24 cellular contexts compared by ENCODE assay signal in genomic region chr1:46034601-46035516, GRCh38.
DNase-seq lines count a peak whose midpoint lies in the region; TF ChIP-seq lines count a peak whose summit lies in the region.
"Had no signal": no experiment of that assay in that cellular context is flagged by ENCODE, and none has a peak within 500 bp of the region (broad histone marks: within the 10 kb centered on the region; RNA-seq: fewer than 3 reads in every experiment).

No MANE protein-coding gene starts in this region.

- H3K4me3 ChIP-seq in Caco-2 (ENCODE audit: low read depth, low read length) (no peak overlapping the region), brain microvascular endothelial cell (ENCODE audit: low read depth, low read length) (no peak overlapping the region), mesendoderm (ENCODE audit: low read length) (no peak overlapping the region)
- H3K4me3 ChIP-seq: adrenal gland had no signal

- H2BK120ac ChIP-seq in H9 (ENCODE audit: low read depth, low read length, poor library complexity, severe bottlenecking) (no peak overlapping the region), mesendoderm (ENCODE audit: low read depth, low read length) (no peak overlapping the region)

- H2AK5ac ChIP-seq in H9 (ENCODE audit: insufficient read length, low read length) (no peak overlapping the region), mesendoderm (ENCODE audit: low read length) (no peak overlapping the region)

- no peaks in the 10 kb centered on the region for H3K36me3 ChIP-seq in Caco-2 (ENCODE audit: control insufficient read depth, insufficient read depth, low read length)
- H3K36me3 ChIP-seq in brain microvascular endothelial cell (replicated peaks): peaks cover 5% of the 10 kb centered on the region
- H3K36me3 ChIP-seq in mesendoderm (ENCODE audit: control insufficient read depth, insufficient read depth, low read length): peaks cover 2% of the 10 kb centered on the region

- in situ Hi-C loops in brain microvascular endothelial cell (cut with HindIII; ENCODE audit: low pct_ligation_motif_present, low sequenced_read_pairs): loop anchor here (10.0 kb wide), 1 partner anchor 150 kb away; no protein-coding TSS in a partner anchor
- in situ Hi-C loops in KBM-7 (cut with MboI; ENCODE audit: low pct_unique_long_range_greater_than_20kb, low sequenced_read_pairs): loop anchor here (10.0 kb wide), 1 partner anchor 150 kb away; no protein-coding TSS in a partner anchor

- H2BK15ac ChIP-seq in H9 (ENCODE audit: low read depth, low read length): no peak overlapping the region
- H2BK15ac ChIP-seq in mesendoderm (replicated peaks; ENCODE audit: low read depth): no peak overlapping the region

- H3K79me1 ChIP-seq in H9 (ENCODE audit: insufficient read depth, low read depth, low read length, poor library complexity, severe bottlenecking): no peaks in the 10 kb centered on the region
- H3K79me1 ChIP-seq in mesendoderm (ENCODE audit: low read length): no peaks in the 10 kb centered on the region

- H3K4me1 ChIP-seq in Caco-2 (no peaks in the 10 kb centered on the region), H9 (ENCODE audit: insufficient read depth, low read length) (no peaks in the 10 kb centered on the region), mesendoderm (ENCODE audit: control insufficient read depth, low read depth, low read length) (no peaks in the 10 kb centered on the region)

- H3K56ac ChIP-seq in H9 (ENCODE audit: insufficient read length, low read depth, low read length) (no peak overlapping the region), mesendoderm (ENCODE audit: low read length) (peak overlapping the region; percentile 31)

- no peak overlapping the region for H2BK12ac ChIP-seq in H9 (ENCODE audit: insufficient read length, low read depth, low read length)

- no peaks in the 10 kb centered on the region for H3K4me1 Mint-ChIP-seq in Caco-2 (ENCODE audit: low read depth, unreplicated experiment)
- H3K4me1 Mint-ChIP-seq in H9: no peaks in the 10 kb centered on the region
- H3K4me1 Mint-ChIP-seq: activated CD4-positive, alpha-beta T cell treated with anti-CD3 and anti-CD28 coated beads, Interleukin-2, amount 10 ng/mL, durations not matched to agents 7 days and 5 days; memory B cell; stimulated activated memory B cell treated with anti-CD40 and anti-IgM and Interleukin-4, amounts not matched to agents 10 μg/mL and 1 μg/mL and 100 μg/mL, for 72 hours had no signal

- no peaks in the 10 kb centered on the region for H3K23me2 ChIP-seq in H9 (ENCODE audit: insufficient read length, low read depth, low read length, poor library complexity, severe bottlenecking)

- H3K27me3 Mint-ChIP-seq in Caco-2 (ENCODE audit: insufficient read depth, unreplicated experiment): no peaks in the 10 kb centered on the region
- H3K27me3 Mint-ChIP-seq in H9 (ENCODE audit: low read depth): no peaks in the 10 kb centered on the region
- H3K27me3 Mint-ChIP-seq: activated CD4-positive, alpha-beta T cell treated with anti-CD3 and anti-CD28 coated beads, Interleukin-2, amount 10 ng/mL, durations not matched to agents 7 days and 5 days; memory B cell; stimulated activated memory B cell treated with anti-CD40 and anti-IgM and Interleukin-4, amounts not matched to agents 10 μg/mL and 1 μg/mL and 100 μg/mL, for 72 hours had no signal

- intact Hi-C loops in Caco-2 (cut with micrococcal nuclease; ENCODE audit: unreplicated experiment): no loop called here

- H3K23ac ChIP-seq in H9 (ENCODE audit: insufficient read length, low read depth, low read length) (no peak overlapping the region), mesendoderm (ENCODE audit: low read length) (no peak overlapping the region)

- no CpG with 5 or more reads among the region's 27 CpGs for WGBS in H9 (ENCODE audit: extremely low coverage, insufficient read length, low lambda C conversion rate)
- WGBS in mesendoderm (ENCODE audit: extremely low coverage, insufficient coverage, low lambda C conversion rate): no CpG with 5 or more reads among the region's 27 CpGs

- DNase-seq in Caco-2 (no peak), H9 (peak; percentile 60), brain microvascular endothelial cell (no peak), mesendoderm (peak; percentile 29), KBM-7 (no peak), iPS-NIHi11 (ENCODE audit: low spot score) (no peak), epidermal melanocyte (ENCODE audit: insufficient read length, low spot score) (no peak), SHP77 (lab: John Stamatoyannopoulos, UW) (no peak)
- DNase-seq: ACHN; activated CD4-positive, alpha-beta T cell treated with anti-CD3 and anti-CD28 coated beads, Interleukin-2, amount 10 ng/mL, durations not matched to agents 7 days and 5 days; activated naive CD4-positive, alpha-beta T cell treated with Interleukin-2 at 50 U/mL for 16 hours; activated T-cell treated with anti-CD3 and anti-CD28 coated beads, Interleukin-2, amount 50 U/mL, for 72 hours; COR-L47; EL; GOT3; kidney; NCI-H187 treated with DMSO at 0.1 percent for 48 hours; NCI-H2227 treated with DMSO at 0.1 percent for 48 hours; NCI-H69; stimulated activated CD4-positive, alpha-beta T cell treated with anti-CD3 and anti-CD28 coated beads, Interleukin-4, amount 100 ng/mL, for 1 hour had no signal

- no peak overlapping the region for H3K27ac ChIP-seq in H9 (ENCODE audit: insufficient read length, low read depth, low read length)
- H3K27ac ChIP-seq in brain microvascular endothelial cell: no peak overlapping the region
- H3K27ac ChIP-seq in mesendoderm (ENCODE audit: low read depth, low read length): no peak overlapping the region
- H3K27ac ChIP-seq: adrenal gland had no signal

- H4K91ac ChIP-seq in H9 (ENCODE audit: insufficient read length, low read depth, low read length): no peak overlapping the region

- POLR2A ChIA-PET in Caco-2 (lab: Charles Lee): no interaction called here

- H2BK5ac ChIP-seq in H9 (ENCODE audit: insufficient read length, low read length): no peak overlapping the region
- no peak overlapping the region for H2BK5ac ChIP-seq in mesendoderm (ENCODE audit: low read length)

- H3K27me3 ChIP-seq in Caco-2 (replicated peaks; ENCODE audit: control insufficient read depth, insufficient read depth, low read length) (no peaks in the 10 kb centered on the region), H9 (ENCODE audit: insufficient read depth, low read length) (no peaks in the 10 kb centered on the region), brain microvascular endothelial cell (replicated peaks) (no peaks in the 10 kb centered on the region), mesendoderm (ENCODE audit: insufficient read depth, low read length, poor library complexity) (no peaks in the 10 kb centered on the region)
- H3K27me3 ChIP-seq: adrenal gland had no signal

- H3K4ac ChIP-seq in H9 (ENCODE audit: low read depth, low read length) (no peak overlapping the region), mesendoderm (ENCODE audit: low read depth, low read length) (no peak overlapping the region)

- no peak overlapping the region for H3T11ph ChIP-seq in H9 (ENCODE audit: low read length)

- H4K8ac ChIP-seq in H9 (replicated peaks; ENCODE audit: insufficient read length, low read depth, low read length): no peak overlapping the region
- no peak overlapping the region for H4K8ac ChIP-seq in mesendoderm (ENCODE audit: low read depth, low read length)

- H2AFZ ChIP-seq in H9 (ENCODE audit: low read length): no peak overlapping the region

- CTCF ChIA-PET in Caco-2 (lab: Charles Lee): no interaction called here

- H3K14ac ChIP-seq in H9 (ENCODE audit: insufficient read depth, low read length): no peak overlapping the region

- H2BK20ac ChIP-seq in H9 (ENCODE audit: low read depth, low read length, poor library complexity, severe bottlenecking): no peak overlapping the region

- H3K79me2 ChIP-seq in H9 (ENCODE audit: insufficient read depth, low read length) (no peaks in the 10 kb centered on the region), mesendoderm (ENCODE audit: control insufficient read depth, insufficient read depth, low read length) (no peaks in the 10 kb centered on the region)

- no peaks in the 10 kb centered on the region for H3K9me3 Mint-ChIP-seq in Caco-2 (ENCODE audit: unreplicated experiment)
- no peaks in the 10 kb centered on the region for H3K9me3 Mint-ChIP-seq in H9
- H3K9me3 Mint-ChIP-seq: activated CD4-positive, alpha-beta T cell treated with anti-CD3 and anti-CD28 coated beads, Interleukin-2, amount 10 ng/mL, durations not matched to agents 7 days and 5 days; activated T-cell treated with anti-CD3 and anti-CD28 coated beads, Interleukin-2, amount 50 U/mL, for 72 hours; memory B cell; stimulated activated memory B cell treated with anti-CD40 and anti-IgM and Interleukin-4, amounts not matched to agents 10 μg/mL and 1 μg/mL and 100 μg/mL, for 72 hours; T-helper 2 cell treated with Interferon-gamma antibody and Interleukin-4, amounts not matched to agents 5 μg/mL and 100 μg/mL, for 36 hours had no signal

- H3K4me3 Mint-ChIP-seq in Caco-2 (ENCODE audit: unreplicated experiment): no peak overlapping the region
- no peak overlapping the region for H3K4me3 Mint-ChIP-seq in H9
- H3K4me3 Mint-ChIP-seq: activated CD4-positive, alpha-beta T cell treated with anti-CD3 and anti-CD28 coated beads, Interleukin-2, amount 10 ng/mL, durations not matched to agents 7 days and 5 days; activated T-cell treated with anti-CD3 and anti-CD28 coated beads, Interleukin-2, amount 50 U/mL, for 72 hours; memory B cell; stimulated activated memory B cell treated with anti-CD40 and anti-IgM and Interleukin-4, amounts not matched to agents 10 μg/mL and 1 μg/mL and 100 μg/mL, for 72 hours; T-helper 2 cell treated with Interferon-gamma antibody and Interleukin-4, amounts not matched to agents 5 μg/mL and 100 μg/mL, for 36 hours had no signal

- H3K9ac ChIP-seq in H9 (ENCODE audit: extremely low read depth, insufficient read length, low read length): no peak overlapping the region
- H3K9ac ChIP-seq in mesendoderm (ENCODE audit: low read length): no peak overlapping the region

- H3K4me2 ChIP-seq in H9 (ENCODE audit: insufficient read depth, insufficient read length, low read length): no peak overlapping the region
- no peak overlapping the region for H3K4me2 ChIP-seq in mesendoderm (ENCODE audit: low read length)

- TSS peak; percentile 15 for BruUV-seq in Caco-2 (replicated peaks; lab: Mats Ljungman, UMichigan)

- no peak for TF ChIP-seq CTCF in Caco-2 (IDR thresholded peaks at IDR 0.05; ENCODE audit: insufficient read depth in 1 of 2, low read depth in 1 of 2, low read length in 1 of 2, severe bottlenecking in 1 of 2, unreplicated experiment in 1 of 2)
- TF ChIP-seq CTCF in H9 (conservative IDR thresholded peaks at IDR 0.05): peak; percentile 19; the same call in 1 of the 3 replicates
- peak; percentile 4 for TF ChIP-seq CTCF in brain microvascular endothelial cell (IDR thresholded peaks at IDR 0.05; ENCODE audit: low read depth, low read length, missing control alignments)

- H3K27ac Mint-ChIP-seq in Caco-2 (ENCODE audit: unreplicated experiment) (no peak overlapping the region), H9 (peak overlapping the region in 2 of 3 experiments; percentile 49 to 52; a peak in 4 of 7 replicates)
- H3K27ac Mint-ChIP-seq: activated CD4-positive, alpha-beta T cell treated with anti-CD3 and anti-CD28 coated beads, Interleukin-2, amount 10 ng/mL, durations not matched to agents 7 days and 5 days; activated T-cell treated with anti-CD3 and anti-CD28 coated beads, Interleukin-2, amount 50 U/mL, for 72 hours; memory B cell; stimulated activated memory B cell treated with anti-CD40 and anti-IgM and Interleukin-4, amounts not matched to agents 10 μg/mL and 1 μg/mL and 100 μg/mL, for 72 hours; T-helper 2 cell treated with Interferon-gamma antibody and Interleukin-4, amounts not matched to agents 5 μg/mL and 100 μg/mL, for 36 hours had no signal

- H4K5ac ChIP-seq in H9 (ENCODE audit: insufficient read length, low read depth, low read length): no peak overlapping the region
- H4K5ac ChIP-seq in mesendoderm (ENCODE audit: low read length): no peak overlapping the region

- no peak overlapping the region for H3K18ac ChIP-seq in H9 (ENCODE audit: insufficient read length, low read depth, low read length)
- no peak overlapping the region for H3K18ac ChIP-seq in mesendoderm (ENCODE audit: low read length)

- no peaks in the 10 kb centered on the region for H3K9me3 ChIP-seq in Caco-2
- no peaks in the 10 kb centered on the region for H3K9me3 ChIP-seq in H9 (ENCODE audit: control insufficient read depth, low read depth, low read length)
- H3K9me3 ChIP-seq: adrenal gland had no signal

- H3K36me3 Mint-ChIP-seq in Caco-2 (ENCODE audit: insufficient read depth, unreplicated experiment) (peaks cover 20% of the 10 kb centered on the region), H9 (ENCODE audit: insufficient read depth in 1 of 3, low read depth in 3 of 3) (peaks cover 18 to 32% (median 28%) of the 10 kb centered on the region in 3 experiments; a peak in 6 of 7 replicates)
- H3K36me3 Mint-ChIP-seq: memory B cell had no signal

- no peaks in the 10 kb centered on the region for H4K20me1 ChIP-seq in H9 (ENCODE audit: control insufficient read depth, insufficient read depth, insufficient read length)

Comparison
In these comparisons a context has a peak if more than half of its experiments do, and no peak if none do; other contexts are left out.
1. DNase-seq: peak in H9 (single experiment) and mesendoderm (single experiment); none in Caco-2 (0 of 2), brain microvascular endothelial cell (single experiment), KBM-7 (single experiment), iPS-NIHi11 (single experiment), epidermal melanocyte (single experiment) and SHP77 (0 of 2).
2. CTCF ChIP-seq: peak in H9 (single experiment) and brain microvascular endothelial cell (single experiment); none in Caco-2 (0 of 2).